In the genomic region with DNA sequence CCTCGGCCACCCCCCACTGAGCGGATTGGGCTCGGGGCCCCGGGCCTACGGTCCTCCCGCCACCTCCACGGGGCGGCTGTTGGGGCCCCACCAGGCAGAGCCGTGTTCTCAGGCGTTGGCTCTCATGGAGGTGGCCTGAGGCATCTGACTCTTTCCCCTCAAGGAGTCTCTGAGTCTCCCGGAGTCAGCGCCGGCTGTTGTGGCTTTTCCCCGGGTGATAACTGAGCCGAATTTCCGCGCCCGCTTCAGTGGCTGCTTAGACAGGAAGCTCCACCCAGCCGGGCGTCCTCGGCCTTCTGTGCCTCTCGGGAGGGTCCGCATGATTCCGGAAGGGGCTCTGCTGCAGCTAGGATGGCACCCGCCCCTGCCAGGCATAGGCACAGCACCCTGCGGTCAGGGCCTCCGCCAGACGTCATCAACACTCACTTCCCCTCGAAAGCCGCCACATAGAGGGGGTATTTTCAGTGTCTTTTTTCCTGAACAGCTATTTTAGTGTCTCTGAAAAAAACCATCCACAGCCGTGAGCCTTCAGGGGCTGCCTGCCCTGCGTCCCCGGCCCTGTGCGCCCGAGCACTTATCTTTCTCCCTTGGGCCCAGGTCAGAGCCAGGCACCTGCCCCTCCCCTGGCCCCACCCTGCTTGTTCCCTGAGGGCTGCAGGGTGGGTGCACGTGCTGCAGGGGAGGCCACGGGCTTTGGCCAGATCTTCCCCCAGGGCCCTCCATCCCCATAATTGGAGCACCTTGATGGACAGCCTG, we compare ENCODE assay signal across 8 cellular contexts.
DNase-seq lines count a peak whose midpoint lies in the region; ATAC-seq and TF ChIP-seq lines count a peak whose summit lies in the region.

No MANE protein-coding gene starts in this region.

- DNase-seq in CD14-positive monocyte (ENCODE audit: low spot score) (peak; percentile 98), KG1 (lab: John Stamatoyannopoulos, UW) (peak; percentile 93), esophagus squamous epithelium (lab: John Stamatoyannopoulos, UW) (peak; percentile 80), psoas muscle (peak; percentile 85 to 89), DMS79 treated with DMSO at 0.1 percent for 48 hours (lab: John Stamatoyannopoulos, UW) (no peak)
- DNase-seq in activated CD8-positive, alpha-beta memory T cell treated with anti-CD3 and anti-CD28 coated beads, Interleukin-2, amount 50 U/mL, for 1 hour (ENCODE audit: extremely low read depth): peak; percentile 98

- H3K9me3 ChIP-seq in esophagus squamous epithelium (no peaks in the 10 kb centered on the region), psoas muscle (no peaks in the 10 kb centered on the region)

- intact Hi-C loops in CD14-positive monocyte (cut with micrococcal nuclease): loop anchor here in 1 of 2 donors (1.0 to 2.0 kb wide), 3 partner anchors 11 to 66 kb away; no protein-coding TSS in a partner anchor
- intact Hi-C loops in esophagus squamous epithelium (cut with DNase I): no loop called here
- intact Hi-C loops in psoas muscle (cut with DNase I): loop anchor here in 1 of 2 donors (10.0 kb wide), 1 partner anchor 66 kb away; no protein-coding TSS in a partner anchor

- no peak for TF ChIP-seq CTCF in CD14-positive monocyte (IDR thresholded peaks at IDR 0.05)
- peak in 1 of 6 experiments; percentile 2 for TF ChIP-seq CTCF in esophagus squamous epithelium (IDR thresholded peaks at IDR 0.05)
- TF ChIP-seq CTCF in psoas muscle (IDR thresholded peaks at IDR 0.05): no peak

- ATAC-seq in GM21390 (IDR thresholded peaks at IDR 0.05; ENCODE audit: unreplicated experiment) (peak; percentile 62), psoas muscle (peak; percentile 29 to 58 (median 38))

- H3K4me3 ChIP-seq in esophagus squamous epithelium (peak overlapping the region in 3 of 4 donors; percentile 29 to 52 (median 38)), psoas muscle (peak overlapping the region; percentile 53), urinary bladder (ENCODE audit: low read depth, low read length) (peak overlapping the region; percentile 6)

- peak in 2 of 4 donors; percentile 27 to 52 for TF ChIP-seq POLR2A in esophagus squamous epithelium (IDR thresholded peaks at IDR 0.05)

- peak overlapping the region; percentile 74 to 85 for H3K4me3 Mint-ChIP-seq in CD14-positive monocyte

- H3K27ac ChIP-seq in esophagus squamous epithelium: peak overlapping the region; percentile 72 to 89 (median 83)
- H3K27ac ChIP-seq in psoas muscle: peak overlapping the region; percentile 63
- peak overlapping the region; percentile 18 for H3K27ac ChIP-seq in urinary bladder (ENCODE audit: low read depth)

- 29 to 31% methylated on average over 8 to 11 of the region's 37 CpGs for WGBS in esophagus squamous epithelium, 2 donors
- WGBS in psoas muscle, 3 donors: 47 to 56% (median 48%) methylated on average over 37 of the region's 37 CpGs
- 25% methylated on average over 37 of the region's 37 CpGs for WGBS in urinary bladder

- H3K27ac Mint-ChIP-seq in CD14-positive monocyte: peak overlapping the region; percentile 75 to 94 (median 91)

- H3K9me3 Mint-ChIP-seq in CD14-positive monocyte: peaks cover 0 to 7% (median 0%) of the 10 kb centered on the region in 7 donors

- H3K36me3 Mint-ChIP-seq in CD14-positive monocyte: peaks cover 59 to 62% of the 10 kb centered on the region in 2 donors

- H3K27me3 Mint-ChIP-seq in CD14-positive monocyte (ENCODE audit: low read depth in 3 of 3): peaks cover 22 to 38% (median 32%) of the 10 kb centered on the region in 3 donors

- H3K36me3 ChIP-seq in esophagus squamous epithelium (peaks cover 19 to 33% (median 25%) of the 10 kb centered on the region in 3 donors), psoas muscle (ENCODE audit: insufficient read depth in 1 of 2, low read depth in 1 of 2) (peaks cover 3 to 28% of the 10 kb centered on the region in 2 donors), urinary bladder (ENCODE audit: insufficient read depth) (no peaks in the 10 kb centered on the region)

- H3K4me1 ChIP-seq in esophagus squamous epithelium (peaks cover 40 to 86% (median 41%) of the 10 kb centered on the region in 3 donors), psoas muscle (peaks cover 30% of the 10 kb centered on the region), urinary bladder (ENCODE audit: insufficient read depth) (peaks cover 2% of the 10 kb centered on the region)

- H3K27me3 ChIP-seq in esophagus squamous epithelium (no peaks in the 10 kb centered on the region), psoas muscle (ENCODE audit: insufficient read depth in 3 of 3, low read length in 2 of 3) (no peaks in the 10 kb centered on the region)

- peaks cover 40% of the 10 kb centered on the region for H3K4me1 Mint-ChIP-seq in CD14-positive monocyte

Comparison
In these comparisons a context has a peak if more than half of its experiments do, and no peak if none do; other contexts are left out.
1. H3K27ac ChIP-seq: peak in every context shown above with its lines; median percentile 83 in esophagus squamous epithelium; 63 in psoas muscle; 18 in urinary bladder.